7 cellular contexts compared by ENCODE assay signal in the genomic region with DNA sequence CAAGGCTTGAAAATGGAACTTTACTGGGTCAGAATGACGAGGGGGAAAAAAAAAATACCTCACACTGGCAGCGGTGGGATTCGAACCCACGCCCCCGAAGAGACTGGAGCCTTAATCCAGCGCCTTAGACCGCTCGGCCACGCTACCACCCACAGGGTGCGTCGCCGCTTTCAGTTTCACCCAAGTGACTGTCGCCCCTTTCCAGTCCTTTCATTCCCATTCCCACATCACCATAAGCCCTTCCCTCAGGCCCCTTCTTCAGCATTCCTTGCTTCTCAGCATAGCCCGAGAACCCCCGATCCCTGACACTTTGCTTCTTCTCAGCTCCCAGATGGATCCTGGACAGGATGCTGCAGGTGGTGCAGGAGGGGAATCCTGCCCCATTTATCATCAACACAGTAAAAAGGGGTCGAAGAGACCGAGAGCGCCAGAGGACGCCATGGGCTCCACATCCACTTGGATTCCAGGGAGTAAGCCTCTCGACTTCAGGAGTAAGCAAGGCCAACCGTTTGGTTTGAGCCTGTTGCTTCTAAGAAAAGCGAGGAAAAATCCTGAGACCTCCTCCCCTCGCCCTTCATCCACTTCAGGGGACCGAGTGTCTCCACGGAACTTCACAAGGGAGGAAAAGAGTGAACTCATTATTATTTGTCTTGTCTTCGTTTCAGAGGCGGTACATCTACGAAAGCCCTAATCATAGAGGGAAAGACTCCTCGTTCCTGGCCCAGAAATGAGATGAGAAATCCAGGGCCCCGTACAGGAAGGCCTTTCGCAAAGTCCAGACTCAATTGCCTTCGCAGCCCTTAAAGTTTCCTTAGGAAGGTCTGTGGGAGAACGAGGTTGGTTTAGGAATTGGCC. TPM values are rescaled to one million over a fixed set of nuclear protein-coding genes. Genes with fewer than 3 reads are reported as not detected.
DNase-seq lines count a peak whose midpoint lies in the region; ATAC-seq and FAIRE-seq lines count a peak whose summit lies in the region.

No MANE protein-coding gene starts in this region.

- intact Hi-C loops in activated CD4-positive, alpha-beta T cell treated with anti-CD3 and anti-CD28 coated beads for 36 hours (cut with DNase I, micrococcal nuclease): loop anchor here (1.0 to 10.0 kb wide), 10 partner anchors 10 to 1766 kb away; a partner anchor contains a TSS

- POLR2A ChIA-PET in activated CD4-positive, alpha-beta T cell treated with anti-CD3 and anti-CD28 coated beads for 36 hours (lab: Charles Lee): interaction anchor here (0.7 kb wide), 1 partner anchor 39 kb away, joined by 5 read pairs; no protein-coding TSS in a partner anchor

- peak overlapping the region; percentile 96 for H3K27ac Mint-ChIP-seq in activated CD4-positive, alpha-beta T cell treated with anti-CD3 and anti-CD28 coated beads for 36 hours

- CTCF ChIA-PET in activated CD4-positive, alpha-beta T cell treated with anti-CD3 and anti-CD28 coated beads for 36 hours (lab: Charles Lee): no interaction called here

- FAIRE-seq in GM19239 (lab: Jason Lieb, UNC): peak; percentile 65

- peak overlapping the region; percentile 82 for H3K4me3 Mint-ChIP-seq in activated CD4-positive, alpha-beta T cell treated with anti-CD3 and anti-CD28 coated beads for 36 hours

- no peak for DNase-seq in GM19239 (ENCODE audit: insufficient read length, low spot score)
- DNase-seq in NCI-H2227 treated with DMSO at 0.1 percent for 48 hours (lab: John Stamatoyannopoulos, UW): peak; percentile 88
- DNase-seq in activated CD4-positive, alpha-beta T cell treated with anti-CD3 and anti-CD28 coated beads for 36 hours: peak; percentile 89
- peak; percentile 45 for DNase-seq in dedifferentiated amniotic fluid mesenchymal stem cell (ENCODE audit: extremely low spot score)
- peak; percentile 59 for DNase-seq in left lobe of liver (ENCODE audit: low spot score)
- peak; percentile 82 to 84 for DNase-seq in stimulated activated CD4-positive, alpha-beta T cell treated with anti-CD3 and anti-CD28 coated beads, Interleukin-2, amount 100 ng/mL, for 24 hours

- H3K4me1 Mint-ChIP-seq in activated CD4-positive, alpha-beta T cell treated with anti-CD3 and anti-CD28 coated beads for 36 hours: peaks cover 36% of the 10 kb centered on the region

- no peaks in the 10 kb centered on the region for H3K27me3 Mint-ChIP-seq in activated CD4-positive, alpha-beta T cell treated with anti-CD3 and anti-CD28 coated beads for 36 hours

- ATAC-seq in activated CD4-positive, alpha-beta T cell treated with anti-CD3 and anti-CD28 coated beads for 36 hours: peak; percentile 25
- ATAC-seq in left lobe of liver (peak; percentile 38), GM21526 (IDR thresholded peaks at IDR 0.05; ENCODE audit: low FRiP score, unreplicated experiment) (no peak)

- H3K36me3 Mint-ChIP-seq in activated CD4-positive, alpha-beta T cell treated with anti-CD3 and anti-CD28 coated beads for 36 hours (ENCODE audit: low read depth): no peaks in the 10 kb centered on the region

- no peaks in the 10 kb centered on the region for H3K9me3 Mint-ChIP-seq in activated CD4-positive, alpha-beta T cell treated with anti-CD3 and anti-CD28 coated beads for 36 hours (ENCODE audit: low read depth)

RNA-seq across cellular contexts. Expression of a gene that starts 20.0 kb away (rescaled TPM):
- 10 to 100 TPM; 48.5 to 54.6 TPM for total RNA-seq in activated CD4-positive, alpha-beta T cell treated with anti-CD3 and anti-CD28 coated beads for 36 hours
- total RNA-seq in left lobe of liver: 34.3 TPM
